16 cellular contexts compared by ENCODE assay signal in genomic region chr6:75273009-75273408, GRCh38. TPM values are rescaled to one million over a fixed set of nuclear protein-coding genes. Genes with fewer than 3 reads are reported as not detected.
DNase-seq lines count a peak whose midpoint lies in the region; ATAC-seq lines count a peak whose summit lies in the region.
"Had no signal": no experiment of that assay in that cellular context is flagged by ENCODE, and none has a peak within 500 bp of the region (broad histone marks: within the 10 kb centered on the region; RNA-seq: fewer than 3 reads in every experiment).

No MANE protein-coding gene starts in this region.

- peak overlapping the region; percentile 30 for H3K27ac Mint-ChIP-seq in activated CD8-positive, alpha-beta memory T cell treated with anti-CD3 and anti-CD28 coated beads, Interleukin-2, amount 10 ng/mL, durations not matched to agents 7 days and 5 days
- H3K27ac Mint-ChIP-seq in stimulated activated effector memory CD8-positive, alpha-beta T cell treated with anti-CD3 and anti-CD28 coated beads, Interleukin-12 subunit alpha, Interleukin-12 subunit beta, amount 100 ng/mL, for 72 hours, result peak overlapping the region; percentile 1
- H3K27ac Mint-ChIP-seq: activated B cell treated with CpG ODN at 0.5 μM for 24 hours had no signal

- H3K27me3 Mint-ChIP-seq in activated CD8-positive, alpha-beta memory T cell treated with anti-CD3 and anti-CD28 coated beads, Interleukin-2, amount 10 ng/mL, durations not matched to agents 7 days and 5 days, result no peaks in the 10 kb centered on the region
- H3K27me3 Mint-ChIP-seq: activated B cell treated with CpG ODN at 0.5 μM for 24 hours; activated naive CD4-positive, alpha-beta T cell treated with anti-CD3 and anti-CD28 coated beads, Interleukin-2, amount 50 U/mL, for 24 hours had no signal

- peak overlapping the region; percentile 67 for H3K27ac ChIP-seq in epithelial cell of prostate
- H3K27ac ChIP-seq: KMS-11 had no signal

- peaks cover 13% of the 10 kb centered on the region for H3K9me3 Mint-ChIP-seq in activated CD8-positive, alpha-beta memory T cell treated with anti-CD3 and anti-CD28 coated beads, Interleukin-2, amount 10 ng/mL, durations not matched to agents 7 days and 5 days (ENCODE audit: low read depth)
- no peaks in the 10 kb centered on the region for H3K9me3 Mint-ChIP-seq in stimulated activated effector memory CD8-positive, alpha-beta T cell treated with anti-CD3 and anti-CD28 coated beads, Interleukin-12 subunit alpha, Interleukin-12 subunit beta, amount 100 ng/mL, for 72 hours
- H3K9me3 Mint-ChIP-seq: activated B cell treated with CpG ODN at 0.5 μM for 24 hours; activated naive CD4-positive, alpha-beta T cell treated with anti-CD3 and anti-CD28 coated beads, Interleukin-2, amount 50 U/mL, for 24 hours had no signal

- H3K36me3 Mint-ChIP-seq in activated CD8-positive, alpha-beta memory T cell treated with anti-CD3 and anti-CD28 coated beads, Interleukin-2, amount 10 ng/mL, durations not matched to agents 7 days and 5 days, result peaks cover 64% of the 10 kb centered on the region
- H3K36me3 Mint-ChIP-seq in stimulated activated effector memory CD8-positive, alpha-beta T cell treated with anti-CD3 and anti-CD28 coated beads, Interleukin-12 subunit alpha, Interleukin-12 subunit beta, amount 100 ng/mL, for 72 hours, result peaks cover 14% of the 10 kb centered on the region

- no peak for ATAC-seq in activated CD8-positive, alpha-beta memory T cell treated with anti-CD3 and anti-CD28 coated beads, Interleukin-2, amount 10 ng/mL, durations not matched to agents 7 days and 5 days
- no peak for ATAC-seq in stimulated activated effector memory CD8-positive, alpha-beta T cell treated with anti-CD3 and anti-CD28 coated beads, Interleukin-12 subunit alpha, Interleukin-12 subunit beta, amount 100 ng/mL, for 72 hours
- no peak for ATAC-seq in HG03432 (IDR thresholded peaks at IDR 0.05; ENCODE audit: unreplicated experiment)
- ATAC-seq in GM19023 (IDR thresholded peaks at IDR 0.05; ENCODE audit: unreplicated experiment), result no peak
- ATAC-seq: gastroesophageal sphincter had no signal

- DNase-seq in activated CD8-positive, alpha-beta memory T cell treated with anti-CD3 and anti-CD28 coated beads, Interleukin-2, amount 10 ng/mL, durations not matched to agents 7 days and 5 days, result no peak
- no peak for DNase-seq in activated CD8-positive, alpha-beta memory T cell treated with anti-CD3 and anti-CD28 coated beads, Interleukin-2, amount 50 U/mL, for 4 hours
- DNase-seq in MV-4-11 (lab: John Stamatoyannopoulos, UW) (peak; percentile 98), epithelial cell of prostate (ENCODE audit: low read depth, low spot score) (no peak), RPMI8226 (no peak)
- DNase-seq in stimulated activated effector memory CD8-positive, alpha-beta T cell treated with anti-CD3 and anti-CD28 coated beads, Interleukin-12 subunit alpha, Interleukin-12 subunit beta, amount 100 ng/mL, for 72 hours (ENCODE audit: low spot score in 2 of 2), result no peak
- DNase-seq: ACHN; activated B cell treated with CpG ODN at 0.5 μM for 24 hours; cortex of kidney; NCI-H446; stimulated activated CD4-positive, alpha-beta T cell treated with anti-CD3 and anti-CD28 coated beads, Interleukin-4, amount 100 ng/mL, for 24 hours had no signal

- CTCF ChIA-PET in activated CD8-positive, alpha-beta memory T cell treated with anti-CD3 and anti-CD28 coated beads, Interleukin-2, amount 10 ng/mL, durations not matched to agents 7 days and 5 days (lab: Charles Lee), result no interaction called here

- H3K4me1 Mint-ChIP-seq in activated CD8-positive, alpha-beta memory T cell treated with anti-CD3 and anti-CD28 coated beads, Interleukin-2, amount 10 ng/mL, durations not matched to agents 7 days and 5 days, result peaks cover 41% of the 10 kb centered on the region
- peaks cover 74% of the 10 kb centered on the region for H3K4me1 Mint-ChIP-seq in stimulated activated effector memory CD8-positive, alpha-beta T cell treated with anti-CD3 and anti-CD28 coated beads, Interleukin-12 subunit alpha, Interleukin-12 subunit beta, amount 100 ng/mL, for 72 hours

- H3K4me3 Mint-ChIP-seq in activated CD8-positive, alpha-beta memory T cell treated with anti-CD3 and anti-CD28 coated beads, Interleukin-2, amount 10 ng/mL, durations not matched to agents 7 days and 5 days, result no peak overlapping the region
- no peak overlapping the region for H3K4me3 Mint-ChIP-seq in stimulated activated effector memory CD8-positive, alpha-beta T cell treated with anti-CD3 and anti-CD28 coated beads, Interleukin-12 subunit alpha, Interleukin-12 subunit beta, amount 100 ng/mL, for 72 hours
- H3K4me3 Mint-ChIP-seq: activated B cell treated with CpG ODN at 0.5 μM for 24 hours; activated naive CD4-positive, alpha-beta T cell treated with anti-CD3 and anti-CD28 coated beads, Interleukin-2, amount 50 U/mL, for 24 hours had no signal

RNA-seq across cellular contexts. Expression of gene TMEM30A, which starts 11.6 kb away (rescaled TPM):
- 10 to 100 TPM; 39.9 to 54.4 TPM for total RNA-seq in activated CD8-positive, alpha-beta memory T cell treated with anti-CD3 and anti-CD28 coated beads, Interleukin-2, amount 10 ng/mL, durations not matched to agents 7 days and 5 days

RNA-seq across cellular contexts. Expression of gene COX7A2, which starts 29.4 kb away (rescaled TPM):
- 100 to 1,000 TPM; 377 to 456 TPM for total RNA-seq in activated CD8-positive, alpha-beta memory T cell treated with anti-CD3 and anti-CD28 coated beads, Interleukin-2, amount 10 ng/mL, durations not matched to agents 7 days and 5 days
